Comparison of ENCODE assay signal across 27 cellular contexts in the genomic region with DNA sequence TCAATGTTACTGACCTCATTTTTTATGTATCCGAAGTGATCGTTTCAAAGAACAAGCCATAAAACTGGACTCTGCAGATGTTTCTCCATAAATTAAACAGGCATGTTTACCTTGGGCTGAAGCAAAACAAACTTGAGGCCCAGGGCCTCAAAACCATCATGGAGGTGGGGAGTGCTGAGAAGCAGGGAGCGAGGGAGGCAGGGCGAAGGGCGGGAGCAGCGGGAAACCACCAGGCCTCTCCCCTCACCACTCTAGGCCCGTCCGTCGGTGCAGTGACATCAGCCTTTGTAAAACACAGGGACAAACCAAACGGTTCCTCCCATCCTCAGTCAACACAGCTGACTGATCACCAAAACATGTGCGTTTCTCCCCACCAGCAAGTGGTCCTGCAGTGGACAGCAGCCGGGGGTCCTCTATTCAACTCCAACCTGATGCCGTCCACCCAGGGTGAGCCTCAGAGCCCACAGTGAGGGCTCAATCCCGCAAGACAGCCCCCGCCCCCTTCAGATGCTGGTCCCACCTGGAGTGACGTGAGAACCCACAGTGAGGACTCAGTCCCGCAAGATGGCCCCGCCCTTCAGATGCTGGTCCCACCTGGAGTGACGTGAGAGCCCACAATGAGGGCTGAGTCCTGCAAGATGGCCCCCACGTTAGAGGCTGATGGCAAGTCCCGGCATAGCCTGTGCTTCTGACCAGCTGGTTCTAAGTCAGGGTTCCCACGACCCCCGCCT.
DNase-seq lines count a peak whose midpoint lies in the region; ATAC-seq, FAIRE-seq and TF ChIP-seq lines count a peak whose summit lies in the region.
"Had no signal": no experiment of that assay in that cellular context is flagged by ENCODE, and none has a peak within 500 bp of the region (broad histone marks: within the 10 kb centered on the region; RNA-seq: fewer than 3 reads in every experiment).

No MANE protein-coding gene starts in this region.

- ATAC-seq in GM19351 (IDR thresholded peaks at IDR 0.05; ENCODE audit: unreplicated experiment) (no peak), T-helper 17 cell (no peak)

- H3K4me3 Mint-ChIP-seq in nephron progenitor cell (peak overlapping the region; percentile 52), T-helper 17 cell (no peak overlapping the region)
- H3K4me3 Mint-ChIP-seq: CD4-positive, alpha-beta T cell had no signal

- H3K27me3 Mint-ChIP-seq in nephron progenitor cell (ENCODE audit: low read depth, poor library complexity) (peaks cover 8% of the 10 kb centered on the region), T-helper 17 cell (peaks cover 16% of the 10 kb centered on the region)
- H3K27me3 Mint-ChIP-seq: CD4-positive, alpha-beta T cell had no signal

- H3K9me3 Mint-ChIP-seq in nephron progenitor cell: peaks cover 40% of the 10 kb centered on the region
- H3K9me3 Mint-ChIP-seq: CD4-positive, alpha-beta T cell had no signal

- H3K27ac Mint-ChIP-seq in nephron progenitor cell (peak overlapping the region; percentile 91), T-helper 17 cell (no peak overlapping the region)
- H3K27ac Mint-ChIP-seq: CD4-positive, alpha-beta T cell had no signal

- intact Hi-C loops in kidney (cut with DNase I): no loop called here
- intact Hi-C loops in uterus (cut with DNase I; ENCODE audit: low total_unique reads): no loop called here

- no peak overlapping the region for H3K9ac ChIP-seq in kidney (ENCODE audit: low read length in 2 of 2)
- H3K9ac ChIP-seq: BLaER1 had no signal

- H3K36me3 Mint-ChIP-seq in nephron progenitor cell (ENCODE audit: low read depth): peaks cover 4% of the 10 kb centered on the region
- no peaks in the 10 kb centered on the region for H3K36me3 Mint-ChIP-seq in T-helper 17 cell (ENCODE audit: low read depth)

- no peaks in the 10 kb centered on the region for H3K27me3 ChIP-seq in uterus
- H3K27me3 ChIP-seq: BLaER1 had no signal

- peaks cover 77% of the 10 kb centered on the region for H3K4me1 Mint-ChIP-seq in nephron progenitor cell
- H3K4me1 Mint-ChIP-seq in T-helper 17 cell: peaks cover 2% of the 10 kb centered on the region

- H3K9me3 ChIP-seq in kidney (ENCODE audit: control insufficient read depth in 1 of 2, low read length in 2 of 2) (no peaks in the 10 kb centered on the region), uterus (peaks cover 0 to 3% of the 10 kb centered on the region in 2 donors), T-helper 17 cell (ENCODE audit: control insufficient read depth, low read length, poor library complexity, severe bottlenecking) (no peaks in the 10 kb centered on the region)
- H3K9me3 ChIP-seq: Caco-2 had no signal

- no peak for FAIRE-seq in kidney (lab: Jason Lieb, UNC)
- FAIRE-seq: GM12891, HTR-8/SVneo, RCC 7860 had no signal

- H3K27ac ChIP-seq in kidney (ENCODE audit: low read depth in 2 of 2, low read length in 2 of 2) (no peak overlapping the region), uterus (peak overlapping the region; percentile 68 to 83)
- H3K27ac ChIP-seq: 22Rv1, BLaER1 had no signal

- TF ChIP-seq POLR2A in uterus (IDR thresholded peaks at IDR 0.05): no peak

- H3K4me1 ChIP-seq in kidney (ENCODE audit: control insufficient read depth in 1 of 2, insufficient read depth in 1 of 2, low read depth in 1 of 2, low read length in 2 of 2) (no peaks in the 10 kb centered on the region), uterus (peaks cover 5 to 6% of the 10 kb centered on the region in 2 donors)
- H3K4me1 ChIP-seq: Caco-2 had no signal

- TF ChIP-seq CTCF in kidney (IDR thresholded peaks at IDR 0.05; ENCODE audit: borderline replicate concordance, extremely low read depth, insufficient read depth) (no peak), nephron progenitor cell (IDR thresholded peaks at IDR 0.05) (no peak), uterus (IDR thresholded peaks at IDR 0.05) (no peak)

- H3K4me3 ChIP-seq in kidney (ENCODE audit: low read length in 2 of 2) (no peak overlapping the region), uterus (no peak overlapping the region)
- H3K4me3 ChIP-seq: BLaER1 had no signal

- H3K36me3 ChIP-seq in kidney (ENCODE audit: control insufficient read depth in 1 of 2, insufficient read depth in 2 of 2, low read length in 2 of 2) (no peaks in the 10 kb centered on the region), uterus (no peaks in the 10 kb centered on the region)

- DNase-seq in NCI-H510A treated with DMSO at 0.1 percent for 48 hours (lab: John Stamatoyannopoulos, UW) (peak; percentile 21), NCI-H510A (lab: John Stamatoyannopoulos, UW) (no peak), kidney (peak; percentile 75), nephron progenitor cell (peak; percentile 27), uterus (peak in 1 of 2 donors; percentile 60), DMS53 treated with DMSO at 0.1 percent for 48 hours (lab: John Stamatoyannopoulos, UW; ENCODE audit: unreplicated experiment) (no peak), T-helper 17 cell (no peak)
- DNase-seq: ACHN; Caco-2; CD4-positive, alpha-beta T cell; DMS 273 treated with DMSO at 0.1 percent for 48 hours; GOT3; HCEC 1CT; KG1; NCI-H1092 treated with DMSO at 0.1 percent for 48 hours; NCI-H1694; NCI-H2081; NCI-H2171; NCI-H345; NCI-H526; OCI-M1 had no signal

Comparison
In these comparisons a context has a peak if more than half of its experiments do, and no peak if none do; other contexts are left out.
1. DNase-seq: peak in NCI-H510A treated with DMSO at 0.1 percent for 48 hours (single experiment), kidney (single experiment) and nephron progenitor cell (single experiment); none in NCI-H510A (single experiment), DMS53 treated with DMSO at 0.1 percent for 48 hours (single experiment) and T-helper 17 cell (0 of 3).
2. H3K27ac ChIP-seq: peak in uterus (2 of 2); none in kidney (0 of 2).